Comparison of ENCODE assay signal across 9 cellular contexts in the genomic region with DNA sequence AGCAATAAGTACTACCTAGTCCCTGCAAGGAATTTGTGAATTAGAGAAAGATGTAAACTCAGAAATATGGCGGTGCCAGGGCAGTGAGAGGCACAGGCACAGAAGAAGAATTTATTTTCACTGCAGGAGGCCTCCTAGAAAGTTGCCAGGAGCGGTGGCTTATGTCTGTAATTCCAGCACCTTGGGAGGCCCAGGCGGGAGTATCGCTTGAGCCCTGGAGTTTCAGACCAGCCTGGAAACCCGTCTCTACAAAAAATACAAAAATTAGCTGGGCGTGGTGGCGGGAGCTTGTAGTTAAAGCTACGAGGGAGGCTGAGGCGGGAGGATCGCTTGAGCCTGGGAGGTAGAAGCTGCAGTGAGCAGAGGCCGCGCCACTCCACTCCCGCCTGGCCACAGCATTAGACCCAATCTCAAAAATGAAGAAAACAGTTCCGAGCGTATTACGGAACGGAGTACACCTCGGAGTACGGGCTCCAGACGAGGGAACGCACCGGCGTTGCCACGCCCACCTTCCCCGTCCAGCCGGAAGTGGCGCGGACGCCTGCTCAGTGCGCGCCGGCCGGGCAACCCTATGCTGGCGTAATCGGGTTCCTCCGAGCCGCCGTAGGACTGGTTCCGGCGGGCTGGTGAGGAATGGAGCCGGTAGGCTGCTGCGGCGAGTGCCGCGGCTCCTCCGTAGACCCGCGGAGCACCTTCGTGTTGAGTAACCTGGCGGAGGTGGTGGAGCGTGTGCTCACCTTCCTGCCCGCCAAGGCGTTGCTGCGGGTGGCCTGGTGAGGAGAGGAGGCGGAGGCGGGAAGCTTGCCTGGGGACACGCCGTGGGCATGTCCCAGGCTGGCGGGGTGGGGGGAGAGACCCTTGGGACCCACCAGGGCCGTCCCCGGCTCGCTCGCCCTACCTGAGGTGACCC. TPM values are rescaled to one million over a fixed set of nuclear protein-coding genes. Genes with fewer than 3 reads are reported as not detected.
DNase-seq lines count a peak whose midpoint lies in the region; ATAC-seq, FAIRE-seq and TF ChIP-seq lines count a peak whose summit lies in the region.
"Had no signal": no experiment of that assay in that cellular context is flagged by ENCODE, and none has a peak within 500 bp of the region (broad histone marks: within the 10 kb centered on the region; RNA-seq: fewer than 3 reads in every experiment).

Gene FBXO22 (plus strand): TSS at position 548 of the 910 bp plus-strand sequence. CDS start 86 bp downstream, at position 634.

- peak; percentile 93 for ATAC-seq in HG03175 (IDR thresholded peaks at IDR 0.05; ENCODE audit: unreplicated experiment)

- no peaks in the 10 kb centered on the region for H3K27me3 ChIP-seq in keratinocyte (ENCODE audit: control insufficient read depth, extremely low read depth, insufficient read depth, low read length)

- H3K9ac ChIP-seq in keratinocyte (ENCODE audit: control insufficient read depth, extremely low read depth, insufficient read depth, low read length) = peak within 1 kb of the TSS; percentile 94

- H4K20me1 ChIP-seq in keratinocyte (ENCODE audit: control insufficient read depth, extremely low read depth, insufficient read depth, low read length) = no peaks in the 10 kb centered on the region

- TF ChIP-seq CTCF in AG09309 (IDR thresholded peaks at IDR 0.05; ENCODE audit: control insufficient read depth, insufficient read depth, low read depth, low read length, missing control alignments) = no peak
- no peak for TF ChIP-seq CTCF in keratinocyte (optimal IDR thresholded peaks at IDR 0.05 in 1 of 3, IDR thresholded peaks at IDR 0.05 in 1 of 3, conservative IDR thresholded peaks at IDR 0.05 in 1 of 3; ENCODE audit: extremely low read depth in 1 of 3, insufficient read depth in 2 of 3, low read length in 3 of 3)

- in situ Hi-C loops in GM18951 (cut with MboI; ENCODE audit: low sequenced_read_pairs, unreplicated experiment) = no loop called here

- H3K9me3 ChIP-seq in keratinocyte (ENCODE audit: control insufficient read depth, low read depth, low read length) = no peaks in the 10 kb centered on the region

- peak; percentile 96 for TF ChIP-seq POLR2A in GM18951 (IDR thresholded peaks at IDR 0.05; ENCODE audit: extremely low read depth, insufficient read depth, insufficient read length)

- dilution Hi-C loops in keratinocyte (cut with MboI; ENCODE audit: extremely low pct_ligation_motif_present, low sequenced_read_pairs) = no loop called here

- H3K4me3 ChIP-seq in AG09309 (ENCODE audit: control insufficient read depth, low read depth, low read length) (peak within 1 kb of the TSS; percentile 98), keratinocyte (ENCODE audit: control insufficient read depth in 2 of 3, extremely low read depth in 1 of 3, insufficient read depth in 2 of 3, low read depth in 1 of 3, low read length in 3 of 3) (peak within 1 kb of the TSS; percentile 82 to 96 (median 96))

- peaks cover 45% of the 10 kb centered on the region for H3K79me2 ChIP-seq in keratinocyte (ENCODE audit: control insufficient read depth, insufficient read depth, low read length)

- FAIRE-seq in keratinocyte (lab: Jason Lieb, UNC) = peak; percentile 29
- FAIRE-seq: colon had no signal

- H3K4me2 ChIP-seq in keratinocyte (ENCODE audit: control insufficient read depth, extremely low read depth, insufficient read depth, low read depth, low read length) = peak within 1 kb of the TSS; percentile 88

- peak within 1 kb of the TSS; percentile 91 for H3K27ac ChIP-seq in keratinocyte (ENCODE audit: control insufficient read depth, insufficient read depth, low read length)

- H3K9me1 ChIP-seq in keratinocyte (ENCODE audit: control insufficient read depth, extremely low read depth, insufficient read depth, low read length) = peaks cover 2% of the 10 kb centered on the region

- peaks cover 16% of the 10 kb centered on the region for H3K4me1 ChIP-seq in keratinocyte (ENCODE audit: control insufficient read depth, extremely low read depth, insufficient read depth, low read length)

- H3K36me3 ChIP-seq in keratinocyte (ENCODE audit: control insufficient read depth in 2 of 2, extremely low read depth in 1 of 2, insufficient read depth in 2 of 2, low read length in 2 of 2) = peaks cover 10 to 15% of the 10 kb centered on the region in 2 experiments

- DNase-seq in AG09309 (ENCODE audit: low read depth) (peak; percentile 37), NCI-H345 (lab: John Stamatoyannopoulos, UW) (peak; percentile 89), cerebellar cortex (ENCODE audit: low spot score) (peak; percentile 87), keratinocyte (ENCODE audit: low read depth, low spot score) (peak; percentile 53)
- peak; percentile 91 for DNase-seq in activated CD4-positive, CD25-positive, alpha-beta regulatory T cell treated with anti-CD3 and anti-CD28 coated beads, Interleukin-2, amount 50 U/mL, for 72 hours
- peak; percentile 82 to 90 (median 90) for DNase-seq in stimulated activated CD4-positive, alpha-beta T cell treated with anti-CD3 and anti-CD28 coated beads, Interleukin-12 subunit alpha, Interleukin-12 subunit beta, amount 100 ng/mL, for 48 hours (ENCODE audit: low read depth in 2 of 3, low spot score in 1 of 3)

- H2AFZ ChIP-seq in keratinocyte (ENCODE audit: control insufficient read depth, low read length) = peak within 1 kb of the TSS; percentile 92

RNA-seq across cellular contexts. Expression of gene FBXO22, which starts in this region (rescaled TPM):
- 31.4 to 68.5 TPM (median 56.4 TPM) in 3 replicates for polyA plus RNA-seq in keratinocyte
- polyA plus RNA-seq in keratinocyte (2011; ENCODE audit: low read depth) = 12.3 TPM
- 28.2 and 52.7 TPM in 2 replicates for polyA plus RNA-seq in keratinocyte (2011; cell fraction: cytosol; rRNA removed)
- polyA plus RNA-seq in keratinocyte (2011; cell fraction: nucleus; rRNA removed) = 28.9 and 34.8 TPM in 2 replicates
- polyA plus RNA-seq in keratinocyte (2012; ENCODE audit: low replicate concordance) = 47.3 and 55.9 TPM in 2 replicates
- polyA minus RNA-seq in keratinocyte = 26.6 to 43.2 TPM (median 38.8 TPM) in 3 replicates
- polyA minus RNA-seq in keratinocyte (2011; cell fraction: cytosol; rRNA and poly(A)+ RNA removed) = 62.2 TPM
- polyA minus RNA-seq in keratinocyte (2011; cell fraction: nucleus; rRNA and poly(A)+ RNA removed) = 24.4 and 30.3 TPM in 2 replicates

Comparison
In these comparisons a context has a peak if more than half of its experiments do, and no peak if none do; other contexts are left out.
1. Peak in every context shown above with its lines: DNase-seq, ATAC-seq, H3K4me3 ChIP-seq and H3K27ac ChIP-seq.
2. DNase-seq: peak in every context shown above with its lines; median percentile 91 in activated CD4-positive, CD25-positive, alpha-beta regulatory T cell treated with anti-CD3 and anti-CD28 coated beads, Interleukin-2, amount 50 U/mL, for 72 hours; 90 in stimulated activated CD4-positive, alpha-beta T cell treated with anti-CD3 and anti-CD28 coated beads, Interleukin-12 subunit alpha, Interleukin-12 subunit beta, amount 100 ng/mL, for 48 hours; 89 in NCI-H345; 87 in cerebellar cortex; 53 in keratinocyte; 37 in AG09309.